ENCODE assay signal across 1 cellular context in the genomic region with DNA sequence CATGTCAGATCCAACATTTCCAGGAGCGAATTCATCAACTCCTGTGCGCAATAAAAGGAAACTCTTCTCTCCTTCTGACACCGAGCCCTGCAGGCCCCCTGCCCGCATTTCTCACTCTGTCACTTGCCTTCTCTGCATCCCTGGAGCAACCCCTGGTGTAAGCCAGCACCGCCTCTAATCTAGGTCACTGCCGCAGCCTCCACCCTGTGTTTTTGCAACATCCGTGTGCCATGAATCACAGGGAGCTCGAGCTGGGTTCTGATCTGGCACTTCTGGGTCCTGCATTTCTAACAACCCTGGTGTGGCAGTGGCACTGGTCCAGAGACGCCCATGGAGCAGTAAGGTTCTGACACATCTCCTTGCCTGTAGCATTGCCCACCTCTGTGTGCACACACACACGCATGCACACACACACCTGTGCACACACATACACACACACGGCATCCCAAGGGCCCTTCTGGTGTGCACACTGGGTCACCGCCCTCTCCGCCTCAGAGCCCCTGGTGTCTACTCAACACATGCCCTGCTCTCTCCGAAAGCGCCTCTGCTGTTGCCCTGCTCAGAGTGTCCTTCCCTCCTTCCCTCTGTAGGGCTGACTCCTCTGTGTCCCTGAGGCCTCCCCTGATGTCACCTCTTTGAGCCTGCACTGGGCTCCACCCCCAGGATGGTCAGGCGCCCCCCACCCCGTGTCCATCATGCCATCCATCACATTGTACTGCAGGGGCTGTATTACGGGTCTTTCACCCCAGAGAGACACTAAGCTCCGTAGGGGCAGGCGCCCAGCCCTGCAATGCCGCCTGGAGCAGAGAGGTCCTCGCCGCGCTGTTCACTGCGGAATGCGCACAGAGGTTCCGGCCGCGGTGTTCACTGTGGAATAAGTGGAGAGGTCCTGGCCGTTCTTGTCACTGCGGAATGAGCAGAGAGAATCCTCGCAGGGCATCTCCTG.
TF ChIP-seq lines count a peak whose summit lies in the region.

No MANE protein-coding gene starts in this region.

TF ChIP-seq in H1, 55 proteins besides CTCF, POLR2A, EP300 and RAD21:
- no peak for TF ChIP-seq SRF (IDR thresholded peaks at IDR 0.05; ENCODE audit: low read depth, low read length)
- no peak for TF ChIP-seq TEAD4 (IDR thresholded peaks at IDR 0.05; ENCODE audit: low read depth, low read length)
- TF ChIP-seq SIN3A (conservative IDR thresholded peaks at IDR 0.05 in 1 of 2, IDR thresholded peaks at IDR 0.05 in 1 of 2; ENCODE audit: low read depth in 1 of 2, low read length in 2 of 2): no peak
- TF ChIP-seq CEBPB (IDR thresholded peaks at IDR 0.05; ENCODE audit: low read depth, low read length): no peak
- no peak for TF ChIP-seq HDAC2 (IDR thresholded peaks at IDR 0.05; ENCODE audit: borderline replicate concordance in 1 of 2, low read depth in 2 of 2, low read length in 2 of 2)
- no peak for TF ChIP-seq SUZ12 (IDR thresholded peaks at IDR 0.05; ENCODE audit: low read length)
- no peak for TF ChIP-seq RNF2 (IDR thresholded peaks at IDR 0.05; ENCODE audit: borderline replicate concordance, low read depth, low read length, missing control alignments, poor library complexity, severe bottlenecking)
- no peak for TF ChIP-seq EZH2 (IDR thresholded peaks at IDR 0.05; ENCODE audit: low read depth, low read length, severe bottlenecking)
- no peak for TF ChIP-seq RXRA (IDR thresholded peaks at IDR 0.05; ENCODE audit: insufficient read depth, low read depth, low read length)
- no peak for TF ChIP-seq GABPA (IDR thresholded peaks at IDR 0.05; ENCODE audit: borderline replicate concordance, insufficient read depth, low read length)
- no peak for TF ChIP-seq SP2 (IDR thresholded peaks at IDR 0.05; ENCODE audit: low read length)
- no peak for TF ChIP-seq RFX5 (IDR thresholded peaks at IDR 0.05; ENCODE audit: borderline replicate concordance, low read depth, low read length)
- no peak for TF ChIP-seq YY1 (IDR thresholded peaks at IDR 0.05; ENCODE audit: low read depth, low read length)
- TF ChIP-seq NRF1 (IDR thresholded peaks at IDR 0.05; ENCODE audit: low read depth, low read length): no peak
- no peak for TF ChIP-seq ASH2L (IDR thresholded peaks at IDR 0.05; ENCODE audit: low read length)
- TF ChIP-seq KDM5A (IDR thresholded peaks at IDR 0.05; ENCODE audit: low read length): no peak
- TF ChIP-seq TBP (IDR thresholded peaks at IDR 0.05; ENCODE audit: low read depth, low read length): no peak
